ENCODE assay signal across 8 cellular contexts in genomic region chrX:101051153-101051548, GRCh38. TPM values are rescaled to one million over a fixed set of nuclear protein-coding genes. Genes with fewer than 3 reads are reported as not detected.
A peak's percentile ranks its signal among the peaks of the same experiment; 100 is the strongest.
DNase-seq lines count a peak whose midpoint lies in the region; ATAC-seq and TF ChIP-seq lines count a peak whose summit lies in the region.

No MANE protein-coding gene starts in this region.

- H3K27ac ChIP-seq in CD4-positive, alpha-beta memory T cell (ENCODE audit: low read depth, low read length) = peak overlapping the region; percentile 87
- no peak overlapping the region for H3K27ac ChIP-seq in iPS-20b (ENCODE audit: low read length)
- H3K27ac ChIP-seq in thoracic aorta = peak overlapping the region; percentile 82 to 83

- no peaks in the 10 kb centered on the region for H3K9me3 Mint-ChIP-seq in CD4-positive, alpha-beta memory T cell
- no peaks in the 10 kb centered on the region for H3K9me3 Mint-ChIP-seq in activated CD4-positive, alpha-beta T cell treated with anti-CD3 and anti-CD28 coated beads, Interleukin-2, amount 10 ng/mL, durations not matched to agents 7 days and 5 days

- H3K36me3 ChIP-seq in CD4-positive, alpha-beta memory T cell (ENCODE audit: insufficient read depth, low read length) = no peaks in the 10 kb centered on the region
- no peaks in the 10 kb centered on the region for H3K36me3 ChIP-seq in H7 (replicated peaks; ENCODE audit: control insufficient read depth, insufficient read depth, low read length)
- no peaks in the 10 kb centered on the region for H3K36me3 ChIP-seq in iPS-20b (ENCODE audit: insufficient read depth, low read depth, low read length)
- H3K36me3 ChIP-seq in thoracic aorta = no peaks in the 10 kb centered on the region

- peaks cover 31% of the 10 kb centered on the region for H3K4me1 ChIP-seq in CD4-positive, alpha-beta memory T cell (ENCODE audit: insufficient read depth, low read length)
- H3K4me1 ChIP-seq in iPS-20b (ENCODE audit: insufficient read depth, low read length) = no peaks in the 10 kb centered on the region
- H3K4me1 ChIP-seq in thoracic aorta (ENCODE audit: control insufficient read depth in 1 of 2, low read depth in 2 of 2) = peaks cover 0 to 14% of the 10 kb centered on the region in 2 donors

- no peak for DNase-seq in CD4-positive, alpha-beta memory T cell
- DNase-seq in H7 (peak; percentile 18), thoracic aorta (ENCODE audit: low spot score) (peak; percentile 1), NCI-H1436 treated with DMSO at 0.1 percent for 48 hours (lab: John Stamatoyannopoulos, UW) (no peak), KG1 (lab: John Stamatoyannopoulos, UW) (no peak)
- DNase-seq in activated CD4-positive, alpha-beta T cell treated with anti-CD3 and anti-CD28 coated beads, Interleukin-2, amount 10 ng/mL, durations not matched to agents 7 days and 5 days = no peak

- POLR2A ChIA-PET in CD4-positive, alpha-beta memory T cell (lab: Charles Lee; ENCODE audit: partially characterized antibody) = no interaction called here
- POLR2A ChIA-PET in activated CD4-positive, alpha-beta T cell treated with anti-CD3 and anti-CD28 coated beads, Interleukin-2, amount 10 ng/mL, durations not matched to agents 7 days and 5 days (lab: Charles Lee) = interaction anchor here (0.7 kb wide), 1 partner anchor 47 kb away, joined by 4 read pairs; the partner anchor contains the start of gene CENPI

- peak overlapping the region; percentile 34 to 56 for H3K4me3 ChIP-seq in CD4-positive, alpha-beta memory T cell (ENCODE audit: low read length in 2 of 2)
- peak overlapping the region; percentile 57 for H3K4me3 ChIP-seq in H7 (ENCODE audit: insufficient read depth, low read depth, low read length)
- H3K4me3 ChIP-seq in iPS-20b (ENCODE audit: low read length) = peak overlapping the region; percentile 81
- H3K4me3 ChIP-seq in thoracic aorta = peak overlapping the region; percentile 78

- no peak for ATAC-seq in thoracic aorta (ENCODE audit: insufficient number of reproducible peaks, low FRiP score, low read depth)
- ATAC-seq in GM21576 (IDR thresholded peaks at IDR 0.05; ENCODE audit: unreplicated experiment) = no peak

- no peaks in the 10 kb centered on the region for H3K9me3 ChIP-seq in CD4-positive, alpha-beta memory T cell (ENCODE audit: control insufficient read depth in 1 of 2, low read length in 2 of 2)
- H3K9me3 ChIP-seq in iPS-20b (ENCODE audit: insufficient read depth, low read depth, low read length) = no peaks in the 10 kb centered on the region
- no peaks in the 10 kb centered on the region for H3K9me3 ChIP-seq in thoracic aorta

- peak overlapping the region; percentile 86 to 97 (median 90) for H3K4me3 Mint-ChIP-seq in CD4-positive, alpha-beta memory T cell
- peak overlapping the region; percentile 75 for H3K4me3 Mint-ChIP-seq in activated CD4-positive, alpha-beta T cell treated with anti-CD3 and anti-CD28 coated beads, Interleukin-2, amount 10 ng/mL, durations not matched to agents 7 days and 5 days

- no peaks in the 10 kb centered on the region for H3K27me3 Mint-ChIP-seq in CD4-positive, alpha-beta memory T cell
- H3K27me3 Mint-ChIP-seq in activated CD4-positive, alpha-beta T cell treated with anti-CD3 and anti-CD28 coated beads, Interleukin-2, amount 10 ng/mL, durations not matched to agents 7 days and 5 days = no peaks in the 10 kb centered on the region

- peak overlapping the region; percentile 82 for H3K9ac ChIP-seq in iPS-20b (ENCODE audit: low read depth, low read length)

- peak overlapping the region; percentile 93 to 98 (median 97) for H3K27ac Mint-ChIP-seq in CD4-positive, alpha-beta memory T cell
- peak overlapping the region; percentile 97 for H3K27ac Mint-ChIP-seq in activated CD4-positive, alpha-beta T cell treated with anti-CD3 and anti-CD28 coated beads, Interleukin-2, amount 10 ng/mL, durations not matched to agents 7 days and 5 days

- H3K36me3 Mint-ChIP-seq in CD4-positive, alpha-beta memory T cell = peaks cover 0 to 17% of the 10 kb centered on the region in 2 donors
- H3K36me3 Mint-ChIP-seq in activated CD4-positive, alpha-beta T cell treated with anti-CD3 and anti-CD28 coated beads, Interleukin-2, amount 10 ng/mL, durations not matched to agents 7 days and 5 days (ENCODE audit: low read depth) = peaks cover 10% of the 10 kb centered on the region

- peaks cover 15 to 42% (median 28%) of the 10 kb centered on the region in 4 donors for H3K4me1 Mint-ChIP-seq in CD4-positive, alpha-beta memory T cell
- peaks cover 18% of the 10 kb centered on the region for H3K4me1 Mint-ChIP-seq in activated CD4-positive, alpha-beta T cell treated with anti-CD3 and anti-CD28 coated beads, Interleukin-2, amount 10 ng/mL, durations not matched to agents 7 days and 5 days

- CTCF ChIA-PET in CD4-positive, alpha-beta memory T cell (lab: Charles Lee; ENCODE audit: partially characterized antibody) = no interaction called here
- CTCF ChIA-PET in activated CD4-positive, alpha-beta T cell treated with anti-CD3 and anti-CD28 coated beads, Interleukin-2, amount 10 ng/mL, durations not matched to agents 7 days and 5 days (lab: Charles Lee) = interaction anchor here (1.2 kb wide), 1 partner anchor 13 kb away, joined by 3 read pairs; no protein-coding TSS in a partner anchor

- TF ChIP-seq CTCF in thoracic aorta (IDR thresholded peaks at IDR 0.05) = no peak

- H3K27me3 ChIP-seq in CD4-positive, alpha-beta memory T cell (ENCODE audit: insufficient read depth, low read length) = no peaks in the 10 kb centered on the region
- H3K27me3 ChIP-seq in H7 (ENCODE audit: control insufficient read depth, insufficient read depth, low read length) (no peaks in the 10 kb centered on the region), iPS-20b (ENCODE audit: insufficient read depth, low read length) (no peaks in the 10 kb centered on the region), thoracic aorta (replicated peaks; ENCODE audit: insufficient read depth) (no peaks in the 10 kb centered on the region)

- intact Hi-C loops in CD4-positive, alpha-beta memory T cell (cut with micrococcal nuclease) = loop anchor here (1.0 to 5.0 kb wide), 4 partner anchors 231 to 566 kb away; partner anchors contain the start of genes ARMCX6, CSTF2 and TIMM8A

RNA-seq across cellular contexts. Expression of gene TRMT2B, which starts 0.8 kb away (rescaled TPM):
- 10 to 100 TPM; 44.1 to 52.5 TPM for total RNA-seq in CD4-positive, alpha-beta memory T cell
- polyA plus RNA-seq in CD4-positive, alpha-beta memory T cell = 10 to 100 TPM; 38.5 to 60.8 TPM
- 9.8 and 10.6 TPM in 2 replicates for total RNA-seq in H7 (2014; rRNA removed; shearing (Covaris generic))
- total RNA-seq in activated CD4-positive, alpha-beta T cell treated with anti-CD3 and anti-CD28 coated beads, Interleukin-2, amount 10 ng/mL, durations not matched to agents 7 days and 5 days = 10 to 100 TPM; 25.4 to 25.8 TPM
- total RNA-seq in thoracic aorta = 10 to 100 TPM; 16.1 to 20.5 TPM

RNA-seq across cellular contexts. Expression of gene TMEM35A, which starts 27.5 kb away (rescaled TPM):
- total RNA-seq in CD4-positive, alpha-beta memory T cell = not detected
- polyA plus RNA-seq in CD4-positive, alpha-beta memory T cell = not detected
- 1.4 and 2.3 TPM in 2 replicates for total RNA-seq in H7 (2014; rRNA removed; shearing (Covaris generic))
- not detected for total RNA-seq in activated CD4-positive, alpha-beta T cell treated with anti-CD3 and anti-CD28 coated beads, Interleukin-2, amount 10 ng/mL, durations not matched to agents 7 days and 5 days
- 1 to 10 TPM in 1 of 2 donors, under 1 TPM in 1; 0.68 to 7.7 TPM for total RNA-seq in thoracic aorta

RNA-seq across cellular contexts. Expression of gene CENPI, which starts 46.9 kb away (rescaled TPM):
- total RNA-seq in CD4-positive, alpha-beta memory T cell = under 1 TPM; 0.64 to 0.96 TPM
- under 1 TPM in 1 of 2 donors, not detected in 1; 0.44 TPM for polyA plus RNA-seq in CD4-positive, alpha-beta memory T cell
- total RNA-seq in H7 (2014; rRNA removed; shearing (Covaris generic)) = 21.0 and 25.0 TPM in 2 replicates
- 10 to 100 TPM; 24.9 to 28.5 TPM for total RNA-seq in activated CD4-positive, alpha-beta T cell treated with anti-CD3 and anti-CD28 coated beads, Interleukin-2, amount 10 ng/mL, durations not matched to agents 7 days and 5 days
- 1 to 10 TPM; 2.2 to 2.4 TPM for total RNA-seq in thoracic aorta

Comparison
In these comparisons a context has a peak if more than half of its experiments do, and no peak if none do; other contexts are left out.
1. DNase-seq: peak in H7 (single experiment) and thoracic aorta (single experiment); none in CD4-positive, alpha-beta memory T cell (0 of 5), activated CD4-positive, alpha-beta T cell treated with anti-CD3 and anti-CD28 coated beads, Interleukin-2, amount 10 ng/mL, durations not matched to agents 7 days and 5 days (single experiment), NCI-H1436 treated with DMSO at 0.1 percent for 48 hours (single experiment) and KG1 (single experiment).
2. Peak in every context shown above with its lines, with median percentiles within 50 percentile points of each other: H3K4me3 ChIP-seq.